7 cellular contexts compared by ENCODE assay signal in genomic region chr1:214608216-214608783, GRCh38. TPM values are rescaled to one million over a fixed set of nuclear protein-coding genes. Genes with fewer than 3 reads are reported as not detected.
DNase-seq lines count a peak whose midpoint lies in the region; ATAC-seq, FAIRE-seq and TF ChIP-seq lines count a peak whose summit lies in the region.
"Not testable (repeated sequence)": the region's sequence is repeated elsewhere in the genome, so short reads cannot be mapped to it uniquely, and the experiment has no call there.
"Had no signal": no experiment of that assay in that cellular context is flagged by ENCODE, and none has a peak within 500 bp of the region (broad histone marks: within the 10 kb centered on the region; RNA-seq: fewer than 3 reads in every experiment).

No MANE protein-coding gene starts in this region.

- not testable (repeated sequence) for H3K27me3 ChIP-seq in K562 (ENCODE audit: control insufficient read depth in 2 of 2, insufficient read depth in 2 of 2, low read length in 2 of 2); right cardiac atrium (ENCODE audit: control insufficient read depth, insufficient read depth); trophoblast cell (ENCODE audit: insufficient read depth, low read length)

- not testable (repeated sequence) for H2BK12ac ChIP-seq in trophoblast cell (ENCODE audit: low read length)

- not testable (repeated sequence) for H3K4me3 Mint-ChIP-seq in Calu3 (ENCODE audit: low read depth, unreplicated experiment); stimulated activated naive CD8-positive, alpha-beta T cell treated with anti-CD3 and anti-CD28 coated beads, Interleukin-15, amount 100 ng/mL, for 72 hours

- CTCF ChIA-PET in Calu3 (lab: Charles Lee); RWPE1 (lab: Yijun Ruan, JAX); K562 (lab: Yijun Ruan, JAX; ENCODE audit: low intra/inter-chr PET ratio): not testable (repeated sequence)

- in situ Hi-C loops in K562 (cut with MboI): not testable (repeated sequence)

- not testable (repeated sequence) for BruUV-seq in Calu3 (replicated peaks; lab: Mats Ljungman, UMichigan); K562 (replicated peaks; lab: Mats Ljungman, UMichigan)

- H3K23ac ChIP-seq in trophoblast cell (ENCODE audit: low read length): not testable (repeated sequence)

- not testable (repeated sequence) for H2AK5ac ChIP-seq in trophoblast cell (ENCODE audit: low read length)

- H3K9me3 Mint-ChIP-seq in Calu3 (ENCODE audit: low read depth, unreplicated experiment): not testable (repeated sequence)
- peaks cover 0 to 13% of the 10 kb centered on the region in 2 donors for H3K9me3 Mint-ChIP-seq in stimulated activated naive CD8-positive, alpha-beta T cell treated with anti-CD3 and anti-CD28 coated beads, Interleukin-15, amount 100 ng/mL, for 72 hours

- H3K4me1 Mint-ChIP-seq in Calu3 (ENCODE audit: low read depth, unreplicated experiment): peaks cover 52% of the 10 kb centered on the region
- peaks cover 24% of the 10 kb centered on the region for H3K4me1 Mint-ChIP-seq in stimulated activated naive CD8-positive, alpha-beta T cell treated with anti-CD3 and anti-CD28 coated beads, Interleukin-15, amount 100 ng/mL, for 72 hours

- H2AFZ ChIP-seq in K562 (ENCODE audit: low read depth, low read length); trophoblast cell (ENCODE audit: insufficient read depth, low read length, poor library complexity): not testable (repeated sequence)

- ATAC-seq in K562, right cardiac atrium: not testable (repeated sequence)
- peak; percentile 19 for ATAC-seq in stimulated activated naive CD8-positive, alpha-beta T cell treated with anti-CD3 and anti-CD28 coated beads, Interleukin-15, amount 100 ng/mL, for 72 hours

- not testable (repeated sequence) for H3K27me3 Mint-ChIP-seq in Calu3 (ENCODE audit: unreplicated experiment); stimulated activated naive CD8-positive, alpha-beta T cell treated with anti-CD3 and anti-CD28 coated beads, Interleukin-15, amount 100 ng/mL, for 72 hours

- FAIRE-seq in K562 (lab: Jason Lieb, UNC): not testable (repeated sequence)

- peak overlapping the region; percentile 37 for H3K27ac Mint-ChIP-seq in Calu3 (ENCODE audit: unreplicated experiment)
- not testable (repeated sequence) for H3K27ac Mint-ChIP-seq in stimulated activated naive CD8-positive, alpha-beta T cell treated with anti-CD3 and anti-CD28 coated beads, Interleukin-15, amount 100 ng/mL, for 72 hours

- peak overlapping the region; percentile 32; the same call in 1 of the 2 replicates for H3K27ac ChIP-seq in RWPE1
- H3K27ac ChIP-seq in K562 (ENCODE audit: extremely low read depth, low read depth, low read length); right cardiac atrium (ENCODE audit: low read length); trophoblast cell (ENCODE audit: low read depth, low read length): not testable (repeated sequence)

- peaks cover 34% of the 10 kb centered on the region for H3K36me3 ChIP-seq in K562 (ENCODE audit: control insufficient read depth, insufficient read depth, low read length)
- not testable (repeated sequence) for H3K36me3 ChIP-seq in trophoblast cell (ENCODE audit: control insufficient read depth in 1 of 2, insufficient read depth in 2 of 2, low read length in 2 of 2)

- 89% methylated on average over 24 of the region's 45 CpGs for WGBS in K562 (ENCODE audit: insufficient coverage, low coverage, missing lambda C conversion rate)
- 96% methylated on average over 45 of the region's 45 CpGs for WGBS in right cardiac atrium
- no CpG with 5 or more reads among the region's 45 CpGs for WGBS in trophoblast cell (ENCODE audit: extremely low coverage, insufficient coverage, insufficient read length)

- peak overlapping the region; percentile 81 for H3K4ac ChIP-seq in trophoblast cell (ENCODE audit: low read depth, low read length)

- TF ChIP-seq POLR2A in K562 (conservative IDR thresholded peaks at IDR 0.05): not testable (repeated sequence)

- TF ChIP-seq CTCF in Calu3 (IDR thresholded peaks at IDR 0.05; ENCODE audit: unreplicated experiment); RWPE1 (conservative IDR thresholded peaks at IDR 0.05; ENCODE audit: low read depth); K562 (IDR thresholded peaks at IDR 0.05 in 2 of 3, conservative IDR thresholded peaks at IDR 0.05 in 1 of 3; ENCODE audit: insufficient read depth in 2 of 3, low read depth in 1 of 3, low read length in 3 of 3): not testable (repeated sequence)

- TF ChIP-seq RAD21 in K562 (CRISPR knock-in tag; conservative IDR thresholded peaks at IDR 0.05 in 1 of 2, IDR thresholded peaks at IDR 0.05 in 1 of 2): not testable (repeated sequence)

- H2BK120ac ChIP-seq in trophoblast cell (ENCODE audit: insufficient read depth, low read length, poor library complexity): not testable (repeated sequence)

- not testable (repeated sequence) for H2BK5ac ChIP-seq in trophoblast cell (ENCODE audit: low read depth, low read length, poor library complexity)

- H4K8ac ChIP-seq in trophoblast cell (ENCODE audit: low read depth, low read length): not testable (repeated sequence)

- H3K9me1 ChIP-seq in K562 (ENCODE audit: control insufficient read depth, insufficient read depth, low read length): not testable (repeated sequence)

- not testable (repeated sequence) for H3K9ac ChIP-seq in K562 (ENCODE audit: insufficient read depth in 1 of 2, low read depth in 2 of 2, low read length in 2 of 2); trophoblast cell (ENCODE audit: low read length)

- H4K20me1 ChIP-seq in K562 (replicated peaks; ENCODE audit: control insufficient read depth, insufficient read depth, low read length): not testable (repeated sequence)

- not testable (repeated sequence) for H3K9me3 ChIP-seq in K562 (replicated peaks; ENCODE audit: control insufficient read depth, insufficient read depth, low read depth, low read length); right cardiac atrium (ENCODE audit: control insufficient read depth, low read length); trophoblast cell (ENCODE audit: insufficient read depth, low read depth, low read length)

- TF ChIP-seq EP300 in K562 (IDR thresholded peaks at IDR 0.05; ENCODE audit: low read length): not testable (repeated sequence)

- not testable (repeated sequence) for H4K91ac ChIP-seq in trophoblast cell (ENCODE audit: low read depth, low read length)

- H3K18ac ChIP-seq in trophoblast cell (ENCODE audit: low read length): peak overlapping the region; percentile 58

- intact Hi-C loops in Calu3 (cut with micrococcal nuclease; ENCODE audit: unreplicated experiment); K562 (cut with micrococcal nuclease); right cardiac atrium (cut with DNase I): not testable (repeated sequence)

- H3K4me2 ChIP-seq in K562 (ENCODE audit: insufficient read depth, low read length); trophoblast cell (ENCODE audit: low read length): not testable (repeated sequence)

- not testable (repeated sequence) for H4K12ac ChIP-seq in trophoblast cell (ENCODE audit: low read depth, low read length)

- H3K79me1 ChIP-seq in trophoblast cell (ENCODE audit: low read length): not testable (repeated sequence)

- H3K79me2 ChIP-seq in K562 (ENCODE audit: control insufficient read depth, insufficient read depth, low read length) (peaks cover 92% of the 10 kb centered on the region), trophoblast cell (ENCODE audit: control insufficient read depth, insufficient read depth, low read length, poor library complexity) (peaks cover 18% of the 10 kb centered on the region)

- H3K4me3 ChIP-seq in K562; right cardiac atrium (ENCODE audit: low read length); trophoblast cell (ENCODE audit: low read depth, low read length): not testable (repeated sequence)

- H3K36me3 Mint-ChIP-seq in Calu3 (ENCODE audit: insufficient read depth, unreplicated experiment): peaks cover 45% of the 10 kb centered on the region

- not testable (repeated sequence) for H3K14ac ChIP-seq in trophoblast cell (ENCODE audit: low read length)

- DNase-seq in Calu3; RWPE1 (ENCODE audit: low spot score); K562 (ENCODE audit: extremely low read depth in 1 of 4, low spot score in 3 of 4); trophoblast cell; stimulated activated naive CD8-positive, alpha-beta T cell treated with anti-CD3 and anti-CD28 coated beads, Interleukin-15, amount 100 ng/mL, for 72 hours: not testable (repeated sequence)
- peak in 2 of 3 donors; percentile 14 to 68 for DNase-seq in right cardiac atrium

- H3K4me1 ChIP-seq in K562 (replicated peaks in 1 of 2; ENCODE audit: control insufficient read depth in 2 of 2, insufficient read depth in 2 of 2, low read length in 2 of 2); right cardiac atrium (ENCODE audit: control insufficient read depth, insufficient read depth, low read length); trophoblast cell (ENCODE audit: control insufficient read depth in 1 of 2, insufficient read depth in 2 of 2, low read length in 2 of 2): not testable (repeated sequence)

- POLR2A ChIA-PET in RWPE1 (lab: Yijun Ruan, JAX; ENCODE audit: low non-redundant PET); K562 (lab: Yijun Ruan, JAX): not testable (repeated sequence)

RNA-seq across cellular contexts. Expression of gene CENPF, which starts 5.3 kb away (rescaled TPM):
- 118 and 144 TPM in 2 replicates for total RNA-seq in Calu3 (2022)
- 21.7 and 130 TPM in 2 replicates for total RNA-seq in K562 (2011; cell fraction: chromatin; rRNA removed; ENCODE audit: low replicate concordance)
- 11.8 and 20.9 TPM in 2 replicates for total RNA-seq in K562 (2011; cell fraction: nucleolus; rRNA removed)
- total RNA-seq in K562 (2011; cell fraction: nucleoplasm; rRNA removed): 40.8 and 50.3 TPM in 2 replicates
- 76.9 and 91.6 TPM in 2 replicates for total RNA-seq in K562 (2014; rRNA removed)
- total RNA-seq in K562 (2014; rRNA removed; fragmentation: Illumina TruSeq; extraction: Trizol): 180 and 214 TPM in 2 replicates
- total RNA-seq in K562 (2015; rRNA removed; fragmentation: Illumina TruSeq; extraction: Trizol): 142 and 153 TPM in 2 replicates
- 98.2 and 102 TPM in 2 replicates for total RNA-seq in K562 (2021)
- polyA plus RNA-seq in K562 (2011; rRNA removed): 46.4 and 64.5 TPM in 2 replicates
- polyA plus RNA-seq in K562 (2011; cell fraction: cytosol; rRNA removed): 8.8 and 16.0 TPM in 2 replicates
- 52.2 and 53.8 TPM in 2 replicates for polyA plus RNA-seq in K562 (2011; cell fraction: nucleus; rRNA removed)
- polyA plus RNA-seq in K562 (2012): 48.5 and 70.8 TPM in 2 replicates
- 118 TPM in 2 replicates for polyA plus RNA-seq in K562 (2014; fragmentation: Illumina TruSeq; extraction: Trizol)
- 10 to 100 TPM; 50.6 to 92.6 TPM for polyA plus RNA-seq in K562 (2014; fragmentation: Nextera tagmentation; extraction: Ambion mirVana)
- 54.1 and 98.3 TPM in 2 replicates for polyA plus RNA-seq in K562 (2014; rRNA removed)
- 99.3 and 119 TPM in 2 replicates for polyA minus RNA-seq in K562 (2011; rRNA and poly(A)+ RNA removed)
- 46.6 and 50.8 TPM in 2 replicates for polyA minus RNA-seq in K562 (2011; cell fraction: cytosol; rRNA and poly(A)+ RNA removed)
- polyA minus RNA-seq in K562 (2011; cell fraction: nucleus; rRNA and poly(A)+ RNA removed): 35.7 and 70.4 TPM in 2 replicates
- 1 to 10 TPM in 2 of 4 donors, under 1 TPM in 2; 0.37 to 2.3 (median 1.1) TPM for total RNA-seq in right cardiac atrium
- polyA plus RNA-seq in right cardiac atrium: 0.29 TPM
- 38.9 and 49.2 TPM in 2 replicates for polyA plus RNA-seq in trophoblast cell (2013)

RNA-seq across cellular contexts. Expression of gene PTPN14, which starts 56.9 kb away (rescaled TPM):
- total RNA-seq in Calu3 (2022) (72.4 and 77.4 TPM in 2 replicates), K562 (2014; rRNA removed) (not detected in 2 replicates), K562 (2014; rRNA removed; fragmentation: Illumina TruSeq; extraction: Trizol) (not detected in 2 replicates), K562 (2015; rRNA removed; fragmentation: Illumina TruSeq; extraction: Trizol) (not detected in 2 replicates), K562 (2021) (0.29 TPM in 2 replicates), right cardiac atrium (10 to 100 TPM; 15.7 to 35.1 (median 18.9) TPM)
- not detected in 2 replicates for total RNA-seq in K562 (2011; cell fraction: chromatin; rRNA removed; ENCODE audit: low replicate concordance)
- total RNA-seq in K562 (2011; cell fraction: nucleolus; rRNA removed): not detected in 2 replicates
- total RNA-seq in K562 (2011; cell fraction: nucleoplasm; rRNA removed): 0.08 TPM in 1 of 2 replicates, not detected in the other
- polyA plus RNA-seq in K562 (2011; rRNA removed) (0.03 TPM in 1 of 2 replicates, not detected in the other), K562 (2014; fragmentation: Illumina TruSeq; extraction: Trizol) (not detected in 2 replicates), K562 (2014; fragmentation: Nextera tagmentation; extraction: Ambion mirVana) (under 1 TPM in 1 of 2 experiments, not detected in 1; 0.01 TPM), K562 (2014; rRNA removed) (0.04 TPM in 1 of 2 replicates, not detected in the other), right cardiac atrium (4.7 TPM)
- polyA plus RNA-seq in K562 (2011; cell fraction: cytosol; rRNA removed): under 0.01 and 0.03 TPM in 2 replicates
- 0.03 TPM in 1 of 2 replicates, not detected in the other for polyA plus RNA-seq in K562 (2011; cell fraction: nucleus; rRNA removed)
- 0.04 and 0.11 TPM in 2 replicates for polyA plus RNA-seq in K562 (2012)
- under 0.01 and 0.03 TPM in 2 replicates for polyA minus RNA-seq in K562 (2011; rRNA and poly(A)+ RNA removed)
- not detected in 2 replicates for polyA minus RNA-seq in K562 (2011; cell fraction: cytosol; rRNA and poly(A)+ RNA removed)
- polyA minus RNA-seq in K562 (2011; cell fraction: nucleus; rRNA and poly(A)+ RNA removed): not detected in 2 replicates
- 40.3 and 40.4 TPM in 2 replicates for polyA plus RNA-seq in trophoblast cell (2013)
- total RNA-seq: CD8-positive, alpha-beta T cell had no signal

Comparison
In these comparisons a context has a peak if more than half of its experiments do, and no peak if none do; other contexts are left out.
1. RNA of gene PTPN14, which starts 56.9 kb away (total RNA-seq): 72.4 to 77.4 TPM in Calu3 and 15.7 to 35.1 TPM in right cardiac atrium; 0.08 to 0.29 TPM in K562; every median in the first group is over 10 times any median in the second.